In genomic region chr14:75205586-75205985, GRCh38 we compare ENCODE assay signal across 2 cellular contexts.
TF ChIP-seq lines count a peak whose summit lies in the region.

No MANE protein-coding gene starts in this region.

TF ChIP-seq in SK-N-SH, 30 proteins besides CTCF, POLR2A, EP300 and RAD21 (continued from another document):
- TF ChIP-seq USF2 (IDR thresholded peaks at IDR 0.05; ENCODE audit: borderline replicate concordance, low read depth, low read length): no peak
- TF ChIP-seq SMC3 (IDR thresholded peaks at IDR 0.05; ENCODE audit: low read depth, low read length): no peak
- TF ChIP-seq, protein P1, sequence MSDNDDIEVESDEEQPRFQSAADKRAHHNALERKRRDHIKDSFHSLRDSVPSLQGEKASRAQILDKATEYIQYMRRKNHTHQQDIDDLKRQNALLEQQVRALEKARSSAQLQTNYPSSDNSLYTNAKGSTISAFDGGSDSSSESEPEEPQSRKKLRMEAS (IDR thresholded peaks at IDR 0.05; ENCODE audit: low read depth): no peak
- no peak for TF ChIP-seq IRF3 (IDR thresholded peaks at IDR 0.05; ENCODE audit: low read depth, low read length)

TF ChIP-seq in SK-N-SH treated with all-trans-retinoic acid at 6 μM for 48 hours, 23 proteins besides CTCF, POLR2A, EP300 and RAD21 (continued from another document):
- TF ChIP-seq ZNF565 (CRISPR knock-in tag; conservative IDR thresholded peaks at IDR 0.05; ENCODE audit: low read depth) (no peak), ZNF8 (CRISPR knock-in tag; IDR thresholded peaks at IDR 0.05) (no peak), ZFP30 (CRISPR knock-in tag; IDR thresholded peaks at IDR 0.05) (no peak), BACH2 (CRISPR knock-in tag; IDR thresholded peaks at IDR 0.05; ENCODE audit: borderline replicate concordance) (no peak)
